ENCODE assay signal across 22 cellular contexts in genomic region chr14:89379006-89379405, GRCh38. TPM values are rescaled to one million over a fixed set of nuclear protein-coding genes. Genes with fewer than 3 reads are reported as not detected.
DNase-seq lines count a peak whose midpoint lies in the region; ATAC-seq and TF ChIP-seq lines count a peak whose summit lies in the region.
"Had no signal": no experiment of that assay in that cellular context is flagged by ENCODE, and none has a peak within 500 bp of the region (broad histone marks: within the 10 kb centered on the region; RNA-seq: fewer than 3 reads in every experiment).

No MANE protein-coding gene starts in this region.

- CTCF ChIA-PET in CD8-positive, alpha-beta memory T cell (lab: Charles Lee): no interaction called here
- CTCF ChIA-PET in WTC11 (lab: Charles Lee): no interaction called here
- CTCF ChIA-PET in activated CD4-positive, alpha-beta T cell treated with anti-CD3 and anti-CD28 coated beads for 36 hours (lab: Charles Lee): interaction anchor here (1.3 kb wide), 1 partner anchor 71 kb away, joined by 3 read pairs; no protein-coding TSS in a partner anchor

- H3K4me3 ChIP-seq in CD8-positive, alpha-beta memory T cell (ENCODE audit: low read length): no peak overlapping the region
- H3K4me3 ChIP-seq in left ventricle myocardium inferior: no peak overlapping the region
- H3K4me3 ChIP-seq in gastrocnemius medialis: no peak overlapping the region
- H3K4me3 ChIP-seq: ovary, testis had no signal

- H3K36me3 ChIP-seq in CD8-positive, alpha-beta memory T cell (ENCODE audit: insufficient read depth, low read length): no peaks in the 10 kb centered on the region
- H3K36me3 ChIP-seq in left ventricle myocardium inferior: no peaks in the 10 kb centered on the region
- no peaks in the 10 kb centered on the region for H3K36me3 ChIP-seq in gastrocnemius medialis
- H3K36me3 ChIP-seq: ovary had no signal

- H3K9me3 Mint-ChIP-seq in CD8-positive, alpha-beta memory T cell: peaks cover 4 to 7% (median 5%) of the 10 kb centered on the region in 5 donors
- H3K9me3 Mint-ChIP-seq in WTC11: peaks cover 19% of the 10 kb centered on the region
- H3K9me3 Mint-ChIP-seq in activated CD4-positive, alpha-beta T cell treated with anti-CD3 and anti-CD28 coated beads for 36 hours (ENCODE audit: low read depth): peaks cover 19% of the 10 kb centered on the region

- intact Hi-C loops in left ventricle myocardium inferior (cut with micrococcal nuclease) (no loop called here), gastrocnemius medialis (cut with DNase I; ENCODE audit: low total_unique reads) (no loop called here)
- intact Hi-C loops in activated CD4-positive, alpha-beta T cell treated with anti-CD3 and anti-CD28 coated beads for 36 hours (cut with DNase I, micrococcal nuclease): no loop called here

- no peak for TF ChIP-seq POLR2A in gastrocnemius medialis (IDR thresholded peaks at IDR 0.05)

- no peaks in the 10 kb centered on the region for H3K27me3 Mint-ChIP-seq in CD8-positive, alpha-beta memory T cell
- H3K27me3 Mint-ChIP-seq in WTC11 (ENCODE audit: low read depth): no peaks in the 10 kb centered on the region
- no peaks in the 10 kb centered on the region for H3K27me3 Mint-ChIP-seq in activated CD4-positive, alpha-beta T cell treated with anti-CD3 and anti-CD28 coated beads for 36 hours

- TF ChIP-seq CTCF in WTC11 (IDR thresholded peaks at IDR 0.05) (no peak), left ventricle myocardium inferior (IDR thresholded peaks at IDR 0.05; ENCODE audit: borderline replicate concordance) (no peak), gastrocnemius medialis (IDR thresholded peaks at IDR 0.05 in 4 of 5, conservative IDR thresholded peaks at IDR 0.05 in 1 of 5) (no peak)

- H3K4me3 Mint-ChIP-seq in CD8-positive, alpha-beta memory T cell: no peak overlapping the region
- H3K4me3 Mint-ChIP-seq in WTC11: no peak overlapping the region
- no peak overlapping the region for H3K4me3 Mint-ChIP-seq in activated CD4-positive, alpha-beta T cell treated with anti-CD3 and anti-CD28 coated beads for 36 hours

- POLR2A ChIA-PET in CD8-positive, alpha-beta memory T cell (lab: Charles Lee): interaction anchor here (0.7 kb wide), 1 partner anchor 402 kb away, joined by 3 read pairs; no protein-coding TSS in a partner anchor
- POLR2A ChIA-PET in WTC11 (lab: Charles Lee): no interaction called here
- POLR2A ChIA-PET in activated CD4-positive, alpha-beta T cell treated with anti-CD3 and anti-CD28 coated beads for 36 hours (lab: Charles Lee): interaction anchor here (0.7 kb wide), 1 partner anchor 14 kb away, joined by 5 read pairs; no protein-coding TSS in a partner anchor

- in situ Hi-C loops in gastrocnemius medialis (cut with MboI; ENCODE audit: low sequenced_read_pairs in 4 of 4): no loop called here

- H3K27ac ChIP-seq in CD8-positive, alpha-beta memory T cell (ENCODE audit: low read depth, low read length): no peak overlapping the region
- H3K27ac ChIP-seq in left ventricle myocardium inferior (replicated peaks): peak overlapping the region; percentile 21
- H3K27ac ChIP-seq in gastrocnemius medialis: peak overlapping the region in 3 of 4 donors; percentile 39 to 48 (median 46)
- H3K27ac ChIP-seq: foreskin keratinocyte, ovary, testis had no signal

- peak overlapping the region in 5 of 8 donors; percentile 15 to 88 (median 23) for H3K27ac Mint-ChIP-seq in CD8-positive, alpha-beta memory T cell
- H3K27ac Mint-ChIP-seq in WTC11: peak overlapping the region; percentile 91
- no peak overlapping the region for H3K27ac Mint-ChIP-seq in activated CD4-positive, alpha-beta T cell treated with anti-CD3 and anti-CD28 coated beads for 36 hours

- ATAC-seq in WTC11 (no peak; the same call in 1 of the 2 replicates), gastrocnemius medialis (peak in 1 of 2 donors; percentile 64), GM18907 (IDR thresholded peaks at IDR 0.05; ENCODE audit: unreplicated experiment) (no peak)
- ATAC-seq in activated CD4-positive, alpha-beta T cell treated with anti-CD3 and anti-CD28 coated beads for 36 hours: no peak
- ATAC-seq: HCT116 had no signal

- no peaks in the 10 kb centered on the region for H3K4me1 ChIP-seq in CD8-positive, alpha-beta memory T cell (ENCODE audit: insufficient read depth, low read length)
- H3K4me1 ChIP-seq in left ventricle myocardium inferior: peaks cover 48% of the 10 kb centered on the region
- H3K4me1 ChIP-seq in gastrocnemius medialis: peaks cover 18 to 29% of the 10 kb centered on the region in 2 donors
- H3K4me1 ChIP-seq: foreskin keratinocyte, testis had no signal

- DNase-seq in CD8-positive, alpha-beta memory T cell: no peak
- DNase-seq in WTC11 (ENCODE audit: low spot score) (no peak), left ventricle myocardium inferior (no peak), gastrocnemius medialis (peak in 1 of 2 donors; percentile 47)
- no peak for DNase-seq in stimulated activated CD4-positive, alpha-beta T cell treated with anti-CD3 and anti-CD28 coated beads, Interleukin-2, amount 100 ng/mL, for 48 hours
- DNase-seq in activated CD4-positive, alpha-beta T cell treated with anti-CD3 and anti-CD28 coated beads for 36 hours: no peak
- DNase-seq: activated CD4-positive, alpha-beta T cell treated with anti-CD3 and anti-CD28 coated beads for 1 hour; activated naive CD4-positive, alpha-beta T cell; activated T-cell treated with anti-CD3 and anti-CD28 coated beads, Interleukin-2, amount 50 U/mL, for 1 hour; COR-L47; DMS79 treated with DMSO at 0.1 percent for 48 hours; effector CD8-positive, alpha-beta T cell; foreskin keratinocyte; KBM-7; mammary epithelial cell; NCI-H1694; NCI-H748 treated with DMSO at 0.1 percent for 48 hours; ovary; SW 1271; testis had no signal

- H3K9me3 ChIP-seq in CD8-positive, alpha-beta memory T cell (ENCODE audit: low read length): no peaks in the 10 kb centered on the region
- peaks cover 6% of the 10 kb centered on the region for H3K9me3 ChIP-seq in left ventricle myocardium inferior (replicated peaks)
- no peaks in the 10 kb centered on the region for H3K9me3 ChIP-seq in gastrocnemius medialis
- H3K9me3 ChIP-seq: ovary, testis had no signal

- peaks cover 12 to 29% (median 16%) of the 10 kb centered on the region in 3 donors for H3K36me3 Mint-ChIP-seq in CD8-positive, alpha-beta memory T cell
- peaks cover 50% of the 10 kb centered on the region for H3K36me3 Mint-ChIP-seq in WTC11
- H3K36me3 Mint-ChIP-seq in activated CD4-positive, alpha-beta T cell treated with anti-CD3 and anti-CD28 coated beads for 36 hours (ENCODE audit: low read depth): peaks cover 47% of the 10 kb centered on the region

- H3K4me1 Mint-ChIP-seq in CD8-positive, alpha-beta memory T cell: peaks cover 46 to 73% (median 56%) of the 10 kb centered on the region in 3 donors
- H3K4me1 Mint-ChIP-seq in WTC11: peaks cover 53% of the 10 kb centered on the region
- H3K4me1 Mint-ChIP-seq in activated CD4-positive, alpha-beta T cell treated with anti-CD3 and anti-CD28 coated beads for 36 hours: peaks cover 37% of the 10 kb centered on the region

- no peaks in the 10 kb centered on the region for H3K27me3 ChIP-seq in CD8-positive, alpha-beta memory T cell (ENCODE audit: insufficient read depth, low read length, poor library complexity, severe bottlenecking)
- no peaks in the 10 kb centered on the region for H3K27me3 ChIP-seq in left ventricle myocardium inferior (ENCODE audit: low read depth)
- H3K27me3 ChIP-seq in gastrocnemius medialis: no peaks in the 10 kb centered on the region
- H3K27me3 ChIP-seq: foreskin keratinocyte, ovary, testis had no signal

TF ChIP-seq in WTC11, 78 proteins besides CTCF, POLR2A, EP300 and RAD21 (continues in another document):
- TF ChIP-seq CREM (CRISPR knock-in tag; IDR thresholded peaks at IDR 0.05): no peak
- TF ChIP-seq ARID4B (CRISPR knock-in tag; IDR thresholded peaks at IDR 0.05; ENCODE audit: borderline replicate concordance): no peak
- no peak for TF ChIP-seq NR3C1 (CRISPR knock-in tag; conservative IDR thresholded peaks at IDR 0.05; ENCODE audit: low read depth)
- TF ChIP-seq FOXJ3 (CRISPR knock-in tag; IDR thresholded peaks at IDR 0.05; ENCODE audit: borderline replicate concordance): no peak
- TF ChIP-seq SOX15 (CRISPR knock-in tag; IDR thresholded peaks at IDR 0.05): no peak

RNA-seq across cellular contexts. Expression of gene FOXN3, which starts 38.0 kb away (rescaled TPM):
- 10 to 100 TPM; 73.9 to 74.8 TPM for total RNA-seq in CD8-positive, alpha-beta memory T cell
- polyA plus RNA-seq in CD8-positive, alpha-beta memory T cell: 136 TPM
- total RNA-seq in WTC11 (2021) (143 to 170 TPM (median 147 TPM) in 3 replicates), left ventricle myocardium inferior (120 TPM), gastrocnemius medialis (100 to 1,000 TPM in 3 of 4 donors, 10 to 100 TPM in 1; 99.6 to 172 (median 103) TPM)
- total RNA-seq in activated CD4-positive, alpha-beta T cell treated with anti-CD3 and anti-CD28 coated beads for 36 hours: 10 to 100 TPM; 69.1 to 76.3 TPM
